1 cellular context compared by ENCODE assay signal in genomic region chr1:152658649-152659048, GRCh38.
A peak's percentile ranks its signal among the peaks of the same experiment; 100 is the strongest.
TF ChIP-seq lines count a peak whose summit lies in the region.

No MANE protein-coding gene starts in this region.

TF ChIP-seq in HepG2, 621 proteins besides CTCF, POLR2A, EP300 and RAD21:
- TF ChIP-seq RORA (CRISPR knock-in tag; IDR thresholded peaks at IDR 0.05): no peak
- no peak for TF ChIP-seq MXD4 (CRISPR knock-in tag; IDR thresholded peaks at IDR 0.05)
- no peak for TF ChIP-seq GABPA (IDR thresholded peaks at IDR 0.05; ENCODE audit: low read depth, low read length)
- TF ChIP-seq GABPA (CRISPR knock-in tag; IDR thresholded peaks at IDR 0.05; ENCODE audit: low read depth): peak; percentile 31; the same call in 1 of the 2 replicates
- TF ChIP-seq SKI (IDR thresholded peaks at IDR 0.05; ENCODE audit: partially characterized antibody): peak; percentile 11
- peak; percentile 50; the same call in 1 of the 2 replicates for TF ChIP-seq HNF4G (IDR thresholded peaks at IDR 0.05; ENCODE audit: borderline replicate concordance, low read depth, low read length)
- no peak; the same call in 1 of the 2 replicates for TF ChIP-seq HNF4G (CRISPR knock-in tag; IDR thresholded peaks at IDR 0.05; ENCODE audit: borderline replicate concordance, low read depth)
- no peak for TF ChIP-seq NPAS2 (CRISPR knock-in tag; IDR thresholded peaks at IDR 0.05; ENCODE audit: borderline replicate concordance)
- peak; percentile 29; the same call in 1 of the 2 replicates for TF ChIP-seq SALL1 (CRISPR knock-in tag; IDR thresholded peaks at IDR 0.05)
- no peak for TF ChIP-seq ZFYVE20 (CRISPR knock-in tag; IDR thresholded peaks at IDR 0.05; ENCODE audit: borderline replicate concordance, low read depth)
- TF ChIP-seq MAFF (IDR thresholded peaks at IDR 0.05; ENCODE audit: low read depth, low read length): peak; percentile 64
- peak; percentile 30; the same call in 1 of the 2 replicates for TF ChIP-seq NCOR1 (IDR thresholded peaks at IDR 0.05; ENCODE audit: borderline replicate concordance, low read length)
- TF ChIP-seq ZNF263 (CRISPR knock-in tag; IDR thresholded peaks at IDR 0.05): peak; percentile 99
- peak; percentile 32 to 59; a peak in 3 of 4 replicates for TF ChIP-seq MAFK (conservative IDR thresholded peaks at IDR 0.05 in 1 of 2, IDR thresholded peaks at IDR 0.05 in 1 of 2; ENCODE audit: low read length in 2 of 2)
- TF ChIP-seq HNF4A (CRISPR knock-in tag; IDR thresholded peaks at IDR 0.05): peak; percentile 83
- TF ChIP-seq ZKSCAN5 (CRISPR knock-in tag; IDR thresholded peaks at IDR 0.05): peak; percentile 87
